ENCODE assay signal across 3 cellular contexts in the genomic region with DNA sequence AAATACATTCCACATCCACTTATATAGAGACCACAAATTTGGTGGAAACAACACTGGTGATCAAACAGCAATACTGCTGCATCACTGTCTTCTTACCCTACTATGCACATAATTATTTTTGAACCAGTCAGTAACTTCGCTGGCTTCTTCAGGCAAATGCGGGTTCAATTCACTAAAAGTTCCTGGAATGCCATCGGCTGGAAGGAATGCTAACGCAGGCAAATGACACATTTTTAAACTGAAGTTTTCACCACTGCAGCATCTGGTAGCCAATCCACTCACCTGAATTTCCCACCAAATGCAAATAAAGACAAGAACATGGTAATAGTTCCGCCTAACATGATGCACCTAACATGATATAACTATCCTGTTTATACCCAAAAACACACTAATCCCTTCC.
TF ChIP-seq lines count a peak whose summit lies in the region.

No MANE protein-coding gene starts in this region.

TF ChIP-seq in GM23338, 12 proteins besides CTCF, POLR2A, EP300 and RAD21 (continued from another document):
- TF ChIP-seq, protein P1, sequence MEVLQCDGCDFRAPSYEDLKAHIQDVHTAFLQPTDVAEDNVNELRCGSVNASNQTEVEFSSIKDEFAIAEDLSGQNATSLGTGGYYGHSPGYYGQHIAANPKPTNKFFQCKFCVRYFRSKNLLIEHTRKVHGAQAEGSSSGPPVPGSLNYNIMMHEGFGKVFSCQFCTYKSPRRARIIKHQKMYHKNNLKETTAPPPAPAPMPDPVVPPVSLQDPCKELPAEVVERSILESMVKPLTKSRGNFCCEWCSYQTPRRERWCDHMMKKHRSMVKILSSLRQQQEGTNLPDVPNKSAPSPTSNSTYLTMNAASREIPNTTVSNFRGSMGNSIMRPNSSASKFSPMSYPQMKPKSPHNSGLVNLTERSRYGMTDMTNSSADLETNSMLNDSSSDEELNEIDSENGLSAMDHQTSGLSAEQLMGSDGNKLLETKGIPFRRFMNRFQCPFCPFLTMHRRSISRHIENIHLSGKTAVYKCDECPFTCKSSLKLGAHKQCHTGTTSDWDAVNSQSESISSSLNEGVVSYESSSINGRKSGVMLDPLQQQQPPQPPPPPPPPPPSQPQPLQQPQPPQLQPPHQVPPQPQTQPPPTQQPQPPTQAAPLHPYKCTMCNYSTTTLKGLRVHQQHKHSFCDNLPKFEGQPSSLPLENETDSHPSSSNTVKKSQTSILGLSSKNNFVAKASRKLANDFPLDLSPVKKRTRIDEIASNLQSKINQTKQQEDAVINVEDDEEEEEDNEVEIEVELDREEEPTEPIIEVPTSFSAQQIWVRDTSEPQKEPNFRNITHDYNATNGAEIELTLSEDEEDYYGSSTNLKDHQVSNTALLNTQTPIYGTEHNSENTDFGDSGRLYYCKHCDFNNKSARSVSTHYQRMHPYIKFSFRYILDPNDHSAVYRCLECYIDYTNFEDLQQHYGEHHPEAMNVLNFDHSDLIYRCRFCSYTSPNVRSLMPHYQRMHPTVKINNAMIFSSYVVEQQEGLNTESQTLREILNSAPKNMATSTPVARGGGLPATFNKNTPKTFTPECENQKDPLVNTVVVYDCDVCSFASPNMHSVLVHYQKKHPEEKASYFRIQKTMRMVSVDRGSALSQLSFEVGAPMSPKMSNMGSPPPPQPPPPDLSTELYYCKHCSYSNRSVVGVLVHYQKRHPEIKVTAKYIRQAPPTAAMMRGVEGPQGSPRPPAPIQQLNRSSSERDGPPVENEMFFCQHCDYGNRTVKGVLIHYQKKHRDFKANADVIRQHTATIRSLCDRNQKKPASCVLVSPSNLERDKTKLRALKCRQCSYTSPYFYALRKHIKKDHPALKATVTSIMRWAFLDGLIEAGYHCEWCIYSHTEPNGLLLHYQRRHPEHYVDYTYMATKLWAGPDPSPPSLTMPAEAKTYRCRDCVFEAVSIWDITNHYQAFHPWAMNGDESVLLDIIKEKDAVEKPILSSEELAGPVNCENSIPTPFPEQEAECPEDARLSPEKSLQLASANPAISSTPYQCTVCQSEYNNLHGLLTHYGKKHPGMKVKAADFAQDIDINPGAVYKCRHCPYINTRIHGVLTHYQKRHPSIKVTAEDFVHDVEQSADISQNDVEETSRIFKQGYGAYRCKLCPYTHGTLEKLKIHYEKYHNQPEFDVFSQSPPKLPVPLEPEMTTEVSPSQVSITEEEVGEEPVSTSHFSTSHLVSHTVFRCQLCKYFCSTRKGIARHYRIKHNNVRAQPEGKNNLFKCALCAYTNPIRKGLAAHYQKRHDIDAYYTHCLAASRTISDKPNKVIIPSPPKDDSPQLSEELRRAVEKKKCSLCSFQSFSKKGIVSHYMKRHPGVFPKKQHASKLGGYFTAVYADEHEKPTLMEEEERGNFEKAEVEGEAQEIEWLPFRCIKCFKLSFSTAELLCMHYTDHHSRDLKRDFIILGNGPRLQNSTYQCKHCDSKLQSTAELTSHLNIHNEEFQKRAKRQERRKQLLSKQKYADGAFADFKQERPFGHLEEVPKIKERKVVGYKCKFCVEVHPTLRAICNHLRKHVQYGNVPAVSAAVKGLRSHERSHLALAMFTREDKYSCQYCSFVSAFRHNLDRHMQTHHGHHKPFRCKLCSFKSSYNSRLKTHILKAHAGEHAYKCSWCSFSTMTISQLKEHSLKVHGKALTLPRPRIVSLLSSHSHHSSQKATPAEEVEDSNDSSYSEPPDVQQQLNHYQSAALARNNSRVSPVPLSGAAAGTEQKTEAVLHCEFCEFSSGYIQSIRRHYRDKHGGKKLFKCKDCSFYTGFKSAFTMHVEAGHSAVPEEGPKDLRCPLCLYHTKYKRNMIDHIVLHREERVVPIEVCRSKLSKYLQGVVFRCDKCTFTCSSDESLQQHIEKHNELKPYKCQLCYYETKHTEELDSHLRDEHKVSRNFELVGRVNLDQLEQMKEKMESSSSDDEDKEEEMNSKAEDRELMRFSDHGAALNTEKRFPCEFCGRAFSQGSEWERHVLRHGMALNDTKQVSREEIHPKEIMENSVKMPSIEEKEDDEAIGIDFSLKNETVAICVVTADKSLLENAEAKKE (CRISPR knock-in tag; IDR thresholded peaks at IDR 0.05), result no peak
- TF ChIP-seq ZNF114 (CRISPR knock-in tag; IDR thresholded peaks at IDR 0.05) (no peak), EZH2phosphoT487 (IDR thresholded peaks at IDR 0.05; ENCODE audit: unreplicated experiment) (no peak)

TF ChIP-seq in WTC11, 78 proteins besides CTCF, POLR2A, EP300 and RAD21 (continued from another document and continues in another):
- TF ChIP-seq, protein P2, sequence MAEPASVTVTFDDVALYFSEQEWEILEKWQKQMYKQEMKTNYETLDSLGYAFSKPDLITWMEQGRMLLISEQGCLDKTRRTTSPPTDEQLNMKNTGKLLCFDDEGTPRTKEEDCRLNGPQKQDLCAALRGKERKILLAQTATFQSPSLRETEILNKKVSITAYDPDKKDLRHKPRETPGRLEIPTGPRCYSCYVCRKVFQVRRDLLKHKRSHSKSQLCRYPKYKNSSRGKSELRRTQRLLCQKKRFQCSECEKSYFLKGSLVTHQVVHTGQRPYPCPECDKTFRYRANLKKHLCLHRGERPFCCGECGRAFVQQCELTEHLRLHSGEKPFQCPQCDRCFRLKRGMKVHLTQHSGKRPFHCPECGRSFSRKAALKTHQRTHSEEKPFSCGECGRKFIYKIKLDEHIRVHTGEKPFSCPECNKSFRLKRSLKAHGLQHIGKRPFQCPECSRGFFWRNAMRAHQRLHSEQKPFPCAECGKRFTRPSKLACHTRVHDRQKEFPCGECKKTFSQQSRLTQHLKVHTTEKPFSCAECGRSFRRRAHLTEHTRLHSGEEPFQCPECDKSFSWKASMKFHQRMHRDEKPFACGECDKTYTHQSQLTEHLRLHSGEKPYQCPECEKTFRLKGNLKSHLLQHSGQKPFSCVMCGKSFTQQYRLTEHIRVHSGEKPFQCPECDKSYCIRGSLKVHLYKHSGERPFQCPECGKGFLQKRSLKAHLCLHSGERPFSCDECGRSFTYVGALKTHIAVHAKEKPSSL (CRISPR knock-in tag; conservative IDR thresholded peaks at IDR 0.05), result no peak
- TF ChIP-seq, protein P3, sequence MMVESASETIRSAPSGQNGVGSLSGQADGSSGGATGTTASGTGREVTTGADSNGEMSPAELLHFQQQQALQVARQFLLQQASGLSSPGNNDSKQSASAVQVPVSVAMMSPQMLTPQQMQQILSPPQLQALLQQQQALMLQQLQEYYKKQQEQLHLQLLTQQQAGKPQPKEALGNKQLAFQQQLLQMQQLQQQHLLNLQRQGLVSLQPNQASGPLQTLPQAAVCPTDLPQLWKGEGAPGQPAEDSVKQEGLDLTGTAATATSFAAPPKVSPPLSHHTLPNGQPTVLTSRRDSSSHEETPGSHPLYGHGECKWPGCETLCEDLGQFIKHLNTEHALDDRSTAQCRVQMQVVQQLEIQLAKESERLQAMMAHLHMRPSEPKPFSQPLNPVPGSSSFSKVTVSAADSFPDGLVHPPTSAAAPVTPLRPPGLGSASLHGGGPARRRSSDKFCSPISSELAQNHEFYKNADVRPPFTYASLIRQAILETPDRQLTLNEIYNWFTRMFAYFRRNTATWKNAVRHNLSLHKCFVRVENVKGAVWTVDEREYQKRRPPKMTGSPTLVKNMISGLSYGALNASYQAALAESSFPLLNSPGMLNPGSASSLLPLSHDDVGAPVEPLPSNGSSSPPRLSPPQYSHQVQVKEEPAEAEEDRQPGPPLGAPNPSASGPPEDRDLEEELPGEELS (CRISPR knock-in tag; IDR thresholded peaks at IDR 0.05), result no peak
- TF ChIP-seq ZNF281 (CRISPR knock-in tag; IDR thresholded peaks at IDR 0.05) (no peak), NR1H2 (CRISPR knock-in tag; IDR thresholded peaks at IDR 0.05) (no peak)
- TF ChIP-seq, protein P4, sequence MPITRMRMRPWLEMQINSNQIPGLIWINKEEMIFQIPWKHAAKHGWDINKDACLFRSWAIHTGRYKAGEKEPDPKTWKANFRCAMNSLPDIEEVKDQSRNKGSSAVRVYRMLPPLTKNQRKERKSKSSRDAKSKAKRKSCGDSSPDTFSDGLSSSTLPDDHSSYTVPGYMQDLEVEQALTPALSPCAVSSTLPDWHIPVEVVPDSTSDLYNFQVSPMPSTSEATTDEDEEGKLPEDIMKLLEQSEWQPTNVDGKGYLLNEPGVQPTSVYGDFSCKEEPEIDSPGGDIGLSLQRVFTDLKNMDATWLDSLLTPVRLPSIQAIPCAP (CRISPR knock-in tag; IDR thresholded peaks at IDR 0.05), result no peak

TF ChIP-seq in GM12891, 5 proteins besides CTCF, POLR2A, EP300 and RAD21 (continued from another document):
- TF ChIP-seq POU2F2 (IDR thresholded peaks at IDR 0.05; ENCODE audit: low read depth, low read length) (no peak), PAX5 (IDR thresholded peaks at IDR 0.05; ENCODE audit: insufficient read depth, low read length, severe bottlenecking) (no peak)
